Comparison of ENCODE assay signal across 21 cellular contexts in the genomic region with DNA sequence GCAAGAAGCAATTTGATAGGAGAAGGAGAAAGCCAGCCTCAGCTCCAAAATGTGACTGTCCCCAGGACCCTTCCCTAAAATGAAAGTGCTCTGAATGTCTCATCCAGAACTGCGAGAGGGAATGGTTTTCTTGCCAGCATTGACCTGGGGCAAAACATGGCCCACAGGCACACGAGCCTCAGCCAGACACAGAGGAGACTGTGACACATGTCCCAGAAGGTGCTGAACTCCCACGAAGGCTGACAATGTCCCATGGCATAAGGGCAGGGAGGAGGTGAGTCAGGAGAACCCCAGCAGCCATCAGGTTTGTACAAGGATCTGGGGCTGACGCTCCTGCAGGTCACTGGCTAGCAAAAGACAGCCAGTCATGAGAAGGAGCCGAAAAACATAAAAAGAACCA. TPM values are rescaled to one million over a fixed set of nuclear protein-coding genes. Genes with fewer than 3 reads are reported as not detected.
DNase-seq lines count a peak whose midpoint lies in the region; ATAC-seq and TF ChIP-seq lines count a peak whose summit lies in the region.
"Had no signal": no experiment of that assay in that cellular context is flagged by ENCODE, and none has a peak within 500 bp of the region (broad histone marks: within the 10 kb centered on the region; RNA-seq: fewer than 3 reads in every experiment).

No MANE protein-coding gene starts in this region.

- BruUV-seq in IMR-90 (replicated peaks; lab: Mats Ljungman, UMichigan), result no TSS peak

- peak overlapping the region; percentile 76 for H3K4me3 Mint-ChIP-seq in glutamatergic neuron (ENCODE audit: unreplicated experiment)
- H3K4me3 Mint-ChIP-seq in osteocyte (ENCODE audit: unreplicated experiment), result no peak overlapping the region
- no peak overlapping the region for H3K4me3 Mint-ChIP-seq in T-cell
- H3K4me3 Mint-ChIP-seq: activated T-cell treated with anti-CD3 and anti-CD28 coated beads, Interleukin-2, amount 50 U/mL, for 4 hours; CD14-positive monocyte; stimulated activated naive CD8-positive, alpha-beta T cell treated with anti-CD3 and anti-CD28 coated beads, Interleukin-15, amount 100 ng/mL, for 72 hours had no signal

- no peak overlapping the region for H4K8ac ChIP-seq in IMR-90 (ENCODE audit: low read depth in 2 of 2, low read length in 2 of 2)

- 65% methylated on average over 3 of the region's 5 CpGs; no CpG with 5 or more reads in 1 of the 2 experiments for WGBS in IMR-90 (ENCODE audit: extremely low coverage in 2 of 2, insufficient read length in 1 of 2), 2 experiments

- no peak overlapping the region for H3K14ac ChIP-seq in IMR-90 (replicated peaks; ENCODE audit: low read depth, low read length)

- no peak overlapping the region for H3K23ac ChIP-seq in IMR-90 (ENCODE audit: low read depth, low read length)

- H4K20me1 ChIP-seq in IMR-90 (ENCODE audit: insufficient read depth, low read length), result no peaks in the 10 kb centered on the region

- H3K36me3 Mint-ChIP-seq in glutamatergic neuron (ENCODE audit: unreplicated experiment), result no peaks in the 10 kb centered on the region
- H3K36me3 Mint-ChIP-seq in osteocyte (ENCODE audit: unreplicated experiment), result peaks cover 1% of the 10 kb centered on the region
- H3K36me3 Mint-ChIP-seq in activated naive CD4-positive, alpha-beta T cell treated with anti-CD3 and anti-CD28 coated beads, Interleukin-2, amount 50 U/mL, for 72 hours, result no peaks in the 10 kb centered on the region
- H3K36me3 Mint-ChIP-seq in T-cell, result no peaks in the 10 kb centered on the region
- H3K36me3 Mint-ChIP-seq: CD14-positive monocyte had no signal

- no peak overlapping the region for H3K56ac ChIP-seq in IMR-90 (ENCODE audit: extremely low read depth, insufficient read depth, low read length)

- dilution Hi-C loops in IMR-90 (cut with HindIII; ENCODE audit: low sequenced_read_pairs, unreplicated experiment), result no loop called here

- H4K91ac ChIP-seq in IMR-90 (ENCODE audit: insufficient read depth, low read depth, low read length), result no peak overlapping the region

- ATAC-seq in IMR-90 (ENCODE audit: low read depth), result no peak
- ATAC-seq in activated naive CD4-positive, alpha-beta T cell treated with anti-CD3 and anti-CD28 coated beads, Interleukin-2, amount 50 U/mL, for 72 hours, result no peak
- no peak for ATAC-seq in T-cell (replicated peaks in 1 of 4)
- ATAC-seq: activated T-cell treated with anti-CD3 and anti-CD28 coated beads, Interleukin-2, amount 50 U/mL, for 4 hours; stimulated activated naive CD8-positive, alpha-beta T cell treated with anti-CD3 and anti-CD28 coated beads, Interleukin-15, amount 100 ng/mL, for 72 hours had no signal

- no peak overlapping the region for H4K5ac ChIP-seq in IMR-90 (ENCODE audit: low read depth, low read length)

- H2AK5ac ChIP-seq in IMR-90 (ENCODE audit: low read depth, low read length), result peak overlapping the region; percentile 14; the same call in 1 of the 2 replicates

- no peak overlapping the region for H3K4ac ChIP-seq in IMR-90 (ENCODE audit: low read depth, low read length)

- peaks cover 28% of the 10 kb centered on the region for H3K9me3 Mint-ChIP-seq in glutamatergic neuron (ENCODE audit: unreplicated experiment)
- no peaks in the 10 kb centered on the region for H3K9me3 Mint-ChIP-seq in osteocyte (ENCODE audit: unreplicated experiment)
- no peaks in the 10 kb centered on the region for H3K9me3 Mint-ChIP-seq in activated naive CD4-positive, alpha-beta T cell treated with anti-CD3 and anti-CD28 coated beads, Interleukin-2, amount 50 U/mL, for 72 hours
- no peaks in the 10 kb centered on the region for H3K9me3 Mint-ChIP-seq in T-cell
- H3K9me3 Mint-ChIP-seq: activated T-cell treated with anti-CD3 and anti-CD28 coated beads, Interleukin-2, amount 50 U/mL, for 4 hours; CD14-positive monocyte; neural crest cell; stimulated activated naive CD8-positive, alpha-beta T cell treated with anti-CD3 and anti-CD28 coated beads, Interleukin-15, amount 100 ng/mL, for 72 hours had no signal

- H3K9me3 ChIP-seq in IMR-90 (ENCODE audit: control insufficient read depth, insufficient read depth, low read length) (no peaks in the 10 kb centered on the region), SJSA1 (replicated peaks) (no peaks in the 10 kb centered on the region)
- H3K9me3 ChIP-seq: adrenal gland, HAP-1, sigmoid colon, tibial nerve had no signal

- H2BK120ac ChIP-seq in IMR-90 (ENCODE audit: low read depth, low read length), result no peak overlapping the region

- H3K27ac ChIP-seq in IMR-90 (ENCODE audit: insufficient read depth, low read length), result no peak overlapping the region
- H3K27ac ChIP-seq in SJSA1, result 0 out of 2 replicates have a peak overlapping the region, but pooled peaks have one; percentile 9
- H3K27ac ChIP-seq: adrenal gland, tibial nerve had no signal

- peak overlapping the region; percentile 97 for H3K27ac Mint-ChIP-seq in glutamatergic neuron (ENCODE audit: unreplicated experiment)
- H3K27ac Mint-ChIP-seq in osteocyte (ENCODE audit: unreplicated experiment), result no peak overlapping the region
- peak overlapping the region in 1 of 2 donors; percentile 76 for H3K27ac Mint-ChIP-seq in activated naive CD4-positive, alpha-beta T cell treated with anti-CD3 and anti-CD28 coated beads, Interleukin-2, amount 50 U/mL, for 72 hours
- no peak overlapping the region for H3K27ac Mint-ChIP-seq in T-cell
- H3K27ac Mint-ChIP-seq: progenitor cell of endocrine pancreas had no signal

- H3K4me1 ChIP-seq in IMR-90 (ENCODE audit: control insufficient read depth, insufficient read depth, low read length), result no peaks in the 10 kb centered on the region
- peaks cover 20% of the 10 kb centered on the region for H3K4me1 ChIP-seq in SJSA1 (replicated peaks)
- H3K4me1 ChIP-seq: HAP-1 had no signal

- H3K27me3 Mint-ChIP-seq in glutamatergic neuron (ENCODE audit: unreplicated experiment) (peaks cover 15% of the 10 kb centered on the region), osteocyte (ENCODE audit: unreplicated experiment) (no peaks in the 10 kb centered on the region), T-cell (peaks cover 0 to 3% of the 10 kb centered on the region in 2 donors)

- peaks cover 7% of the 10 kb centered on the region for H3K27me3 ChIP-seq in IMR-90 (ENCODE audit: control insufficient read depth, insufficient read depth, low read length)
- H3K27me3 ChIP-seq in SJSA1 (replicated peaks), result no peaks in the 10 kb centered on the region
- H3K27me3 ChIP-seq: sigmoid colon, tibial nerve had no signal

- H2AFZ ChIP-seq in IMR-90 (replicated peaks; ENCODE audit: low read length, poor library complexity), result no peak overlapping the region

- no peaks in the 10 kb centered on the region; a peak in 1 of 4 replicates for H3K79me1 ChIP-seq in IMR-90 (ENCODE audit: low read depth in 1 of 2, low read length in 2 of 2)

- in situ Hi-C loops in IMR-90 (cut with MboI; ENCODE audit: low sequenced_read_pairs), result no loop called here

- H3K9me1 ChIP-seq in IMR-90 (ENCODE audit: insufficient read depth, low read length), result no peaks in the 10 kb centered on the region

- H3K36me3 ChIP-seq in IMR-90 (ENCODE audit: control insufficient read depth, insufficient read depth, low read length), result no peaks in the 10 kb centered on the region
- no peaks in the 10 kb centered on the region for H3K36me3 ChIP-seq in SJSA1
- H3K36me3 ChIP-seq: adrenal gland, HAP-1, sigmoid colon, tibial nerve had no signal

- no peak overlapping the region for H2BK20ac ChIP-seq in IMR-90 (ENCODE audit: low read depth, low read length)

- TF ChIP-seq CTCF in IMR-90 (conservative IDR thresholded peaks at IDR 0.05; ENCODE audit: low read depth, low read length) (no peak), glutamatergic neuron (IDR thresholded peaks at IDR 0.05; ENCODE audit: partially characterized antibody, unreplicated experiment) (no peak), osteocyte (IDR thresholded peaks at IDR 0.05) (no peak)

- H3K4me1 Mint-ChIP-seq in glutamatergic neuron (ENCODE audit: low read depth, unreplicated experiment), result peaks cover 80% of the 10 kb centered on the region
- peaks cover 34% of the 10 kb centered on the region for H3K4me1 Mint-ChIP-seq in osteocyte (ENCODE audit: unreplicated experiment)
- H3K4me1 Mint-ChIP-seq in T-cell, result peaks cover 0 to 3% (median 0%) of the 10 kb centered on the region in 3 donors
- H3K4me1 Mint-ChIP-seq: CD14-positive monocyte; stimulated activated naive CD8-positive, alpha-beta T cell treated with anti-CD3 and anti-CD28 coated beads, Interleukin-15, amount 100 ng/mL, for 72 hours had no signal

- no peak overlapping the region for H2BK5ac ChIP-seq in IMR-90 (ENCODE audit: low read depth, low read length, poor library complexity, severe bottlenecking)

- H3K18ac ChIP-seq in IMR-90 (ENCODE audit: low read depth, low read length), result no peak overlapping the region

- H3K4me2 ChIP-seq in IMR-90 (ENCODE audit: low read depth, low read length), result no peak overlapping the region

- H3K4me3 ChIP-seq in IMR-90 (ENCODE audit: insufficient read depth, low read depth, low read length) (no peak overlapping the region), SJSA1 (no peak overlapping the region)
- H3K4me3 ChIP-seq: adrenal gland, HAP-1, sigmoid colon, tibial nerve had no signal

- H2BK15ac ChIP-seq in IMR-90 (ENCODE audit: low read depth, low read length), result no peak overlapping the region

- no peak for DNase-seq in IMR-90
- DNase-seq in SJSA1 (ENCODE audit: low read depth in 1 of 2, low spot score in 2 of 2), result peak in 1 of 2 experiments; percentile 26
- no peak for DNase-seq in glutamatergic neuron
- DNase-seq in osteocyte (ENCODE audit: extremely low spot score, unreplicated experiment), result peak; percentile 56
- DNase-seq in activated naive CD4-positive, alpha-beta T cell treated with anti-CD3 and anti-CD28 coated beads, Interleukin-2, amount 50 U/mL, for 72 hours (ENCODE audit: low spot score in 2 of 2), result no peak
- DNase-seq in effector CD8-positive, alpha-beta T cell (lab: John Stamatoyannopoulos, UW), result no peak
- DNase-seq in T-cell, result no peak
- DNase-seq in NCI-H2029 (lab: John Stamatoyannopoulos, UW), result no peak
- DNase-seq: activated naive CD4-positive, alpha-beta T cell; activated T-cell treated with anti-CD3 and anti-CD28 coated beads, Interleukin-2, amount 50 U/mL, for 4 hours; Calu3; NCI-H2171 treated with DMSO at 0.1 percent for 48 hours; NCI-H524 treated with DMSO at 0.1 percent for 48 hours; sigmoid colon; stimulated activated naive CD8-positive, alpha-beta T cell treated with anti-CD3 and anti-CD28 coated beads, Interleukin-15, amount 100 ng/mL, for 72 hours had no signal

- no peak overlapping the region for H3K9ac ChIP-seq in IMR-90 (ENCODE audit: low read depth, low read length)

- intact Hi-C loops in IMR-90 (cut with micrococcal nuclease), result no loop called here

- CTCF ChIA-PET in IMR-90 (lab: Yijun Ruan, JAX) (no interaction called here), T-cell (lab: Charles Lee) (no interaction called here)

- TF ChIP-seq POLR2A in IMR-90 (IDR thresholded peaks at IDR 0.05; ENCODE audit: low read depth, low read length), result no peak

- H2AK9ac ChIP-seq in IMR-90 (replicated peaks; ENCODE audit: low read depth, low read length, poor library complexity), result no peak overlapping the region

- POLR2A ChIA-PET in IMR-90 (lab: Charles Lee; ENCODE audit: unreplicated experiment) (no interaction called here), T-cell (lab: Charles Lee) (no interaction called here)

- no peak for TF ChIP-seq RAD21 in IMR-90 (IDR thresholded peaks at IDR 0.05; ENCODE audit: low read length)

RNA-seq across cellular contexts. Expression of gene GALNT18, which starts 43.9 kb away (rescaled TPM):
- total RNA-seq in IMR-90 (2012; rRNA removed) (9.4 and 11.3 TPM in 2 replicates), glutamatergic neuron (ENCODE audit: unreplicated experiment) (76.9 TPM), osteocyte (39.8 and 42.5 TPM in 2 replicates), T-cell (under 1 TPM in 2 of 5 donors, not detected in 3; 0.10 to 0.15 TPM)
- polyA plus RNA-seq in IMR-90 (2012; rRNA removed), result 9.2 and 9.5 TPM in 2 replicates
- polyA plus RNA-seq in IMR-90 (2012; cell fraction: cytosol; rRNA removed), result 7.9 and 10.2 TPM in 2 replicates
- 4.2 and 5.8 TPM in 2 replicates for polyA plus RNA-seq in IMR-90 (2012; cell fraction: nucleus; rRNA removed; ENCODE audit: low replicate concordance)
- total RNA-seq in SJSA1 (2014; rRNA removed; shearing (Covaris generic)), result 1.5 and 6.6 TPM in 2 replicates
- total RNA-seq in activated naive CD4-positive, alpha-beta T cell treated with anti-CD3 and anti-CD28 coated beads, Interleukin-2, amount 50 U/mL, for 72 hours, result 10 to 100 TPM in 1 of 2 donors, 1 to 10 TPM in 1; 2.0 to 19.2 TPM
- polyA plus RNA-seq: CD14-positive monocyte had no signal
